Comparison of ENCODE assay signal across 1 cellular context in the genomic region with DNA sequence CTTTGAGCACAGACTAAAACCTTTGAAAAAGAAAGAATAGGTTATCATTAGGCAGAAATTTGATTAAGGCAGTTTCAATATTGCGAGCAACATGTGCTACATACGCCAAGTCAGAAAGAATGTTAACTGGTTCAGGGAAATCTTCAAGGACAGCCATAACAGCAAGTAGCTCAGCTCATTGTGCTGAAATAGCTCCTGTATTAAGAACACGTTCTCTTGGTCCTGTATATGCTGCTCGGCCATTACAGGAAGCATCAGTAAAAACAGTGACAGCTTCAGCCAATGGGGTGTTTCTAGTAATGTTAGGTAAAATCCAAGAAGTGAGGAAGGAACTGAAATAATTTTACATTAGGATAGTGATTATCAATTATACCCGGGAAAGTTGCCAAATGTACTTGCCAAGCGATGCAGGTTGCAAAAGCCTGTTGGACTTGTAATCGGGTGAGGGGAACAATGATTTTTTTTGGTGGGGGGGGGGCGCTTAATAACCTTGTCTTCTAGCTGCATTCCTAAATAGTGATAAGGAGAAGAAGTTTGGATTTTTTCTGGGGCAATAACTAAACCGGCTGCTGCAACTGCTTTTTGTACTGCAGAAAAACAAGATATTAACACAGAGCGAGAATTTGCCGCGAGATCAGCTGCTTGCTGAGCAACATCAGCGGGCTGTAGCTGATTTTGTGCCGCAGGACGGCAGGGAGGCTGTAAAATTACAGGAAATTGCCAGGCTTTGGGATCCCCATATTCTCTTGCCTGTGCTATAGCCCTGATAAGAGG.
TF ChIP-seq lines count a peak whose summit lies in the region.

No MANE protein-coding gene starts in this region.

TF ChIP-seq in GM23338, 12 proteins besides CTCF, POLR2A, EP300 and RAD21:
- TF ChIP-seq, protein P1, sequence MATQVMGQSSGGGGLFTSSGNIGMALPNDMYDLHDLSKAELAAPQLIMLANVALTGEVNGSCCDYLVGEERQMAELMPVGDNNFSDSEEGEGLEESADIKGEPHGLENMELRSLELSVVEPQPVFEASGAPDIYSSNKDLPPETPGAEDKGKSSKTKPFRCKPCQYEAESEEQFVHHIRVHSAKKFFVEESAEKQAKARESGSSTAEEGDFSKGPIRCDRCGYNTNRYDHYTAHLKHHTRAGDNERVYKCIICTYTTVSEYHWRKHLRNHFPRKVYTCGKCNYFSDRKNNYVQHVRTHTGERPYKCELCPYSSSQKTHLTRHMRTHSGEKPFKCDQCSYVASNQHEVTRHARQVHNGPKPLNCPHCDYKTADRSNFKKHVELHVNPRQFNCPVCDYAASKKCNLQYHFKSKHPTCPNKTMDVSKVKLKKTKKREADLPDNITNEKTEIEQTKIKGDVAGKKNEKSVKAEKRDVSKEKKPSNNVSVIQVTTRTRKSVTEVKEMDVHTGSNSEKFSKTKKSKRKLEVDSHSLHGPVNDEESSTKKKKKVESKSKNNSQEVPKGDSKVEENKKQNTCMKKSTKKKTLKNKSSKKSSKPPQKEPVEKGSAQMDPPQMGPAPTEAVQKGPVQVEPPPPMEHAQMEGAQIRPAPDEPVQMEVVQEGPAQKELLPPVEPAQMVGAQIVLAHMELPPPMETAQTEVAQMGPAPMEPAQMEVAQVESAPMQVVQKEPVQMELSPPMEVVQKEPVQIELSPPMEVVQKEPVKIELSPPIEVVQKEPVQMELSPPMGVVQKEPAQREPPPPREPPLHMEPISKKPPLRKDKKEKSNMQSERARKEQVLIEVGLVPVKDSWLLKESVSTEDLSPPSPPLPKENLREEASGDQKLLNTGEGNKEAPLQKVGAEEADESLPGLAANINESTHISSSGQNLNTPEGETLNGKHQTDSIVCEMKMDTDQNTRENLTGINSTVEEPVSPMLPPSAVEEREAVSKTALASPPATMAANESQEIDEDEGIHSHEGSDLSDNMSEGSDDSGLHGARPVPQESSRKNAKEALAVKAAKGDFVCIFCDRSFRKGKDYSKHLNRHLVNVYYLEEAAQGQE (IDR thresholded peaks at IDR 0.05; ENCODE audit: unreplicated experiment) = no peak
- TF ChIP-seq CREB1 (CRISPR knock-in tag; IDR thresholded peaks at IDR 0.05; ENCODE audit: low read depth) (no peak), ZNF331 (CRISPR knock-in tag; IDR thresholded peaks at IDR 0.05; ENCODE audit: low read depth) (no peak), EZH2 (IDR thresholded peaks at IDR 0.05; ENCODE audit: low read depth, unreplicated experiment) (no peak), ZNF114 (CRISPR knock-in tag; IDR thresholded peaks at IDR 0.05) (no peak), JUNB (IDR thresholded peaks at IDR 0.05; ENCODE audit: unreplicated experiment) (no peak), POLR2AphosphoS5 (IDR thresholded peaks at IDR 0.05; ENCODE audit: low read depth) (no peak), NANOG (IDR thresholded peaks at IDR 0.05; ENCODE audit: borderline replicate concordance) (no peak), STAT1 (IDR thresholded peaks at IDR 0.05; ENCODE audit: unreplicated experiment) (no peak), EZH2phosphoT487 (IDR thresholded peaks at IDR 0.05; ENCODE audit: unreplicated experiment) (no peak)
- TF ChIP-seq, protein P2, sequence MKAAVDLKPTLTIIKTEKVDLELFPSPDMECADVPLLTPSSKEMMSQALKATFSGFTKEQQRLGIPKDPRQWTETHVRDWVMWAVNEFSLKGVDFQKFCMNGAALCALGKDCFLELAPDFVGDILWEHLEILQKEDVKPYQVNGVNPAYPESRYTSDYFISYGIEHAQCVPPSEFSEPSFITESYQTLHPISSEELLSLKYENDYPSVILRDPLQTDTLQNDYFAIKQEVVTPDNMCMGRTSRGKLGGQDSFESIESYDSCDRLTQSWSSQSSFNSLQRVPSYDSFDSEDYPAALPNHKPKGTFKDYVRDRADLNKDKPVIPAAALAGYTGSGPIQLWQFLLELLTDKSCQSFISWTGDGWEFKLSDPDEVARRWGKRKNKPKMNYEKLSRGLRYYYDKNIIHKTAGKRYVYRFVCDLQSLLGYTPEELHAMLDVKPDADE (IDR thresholded peaks at IDR 0.05) = no peak
- TF ChIP-seq, protein P3, sequence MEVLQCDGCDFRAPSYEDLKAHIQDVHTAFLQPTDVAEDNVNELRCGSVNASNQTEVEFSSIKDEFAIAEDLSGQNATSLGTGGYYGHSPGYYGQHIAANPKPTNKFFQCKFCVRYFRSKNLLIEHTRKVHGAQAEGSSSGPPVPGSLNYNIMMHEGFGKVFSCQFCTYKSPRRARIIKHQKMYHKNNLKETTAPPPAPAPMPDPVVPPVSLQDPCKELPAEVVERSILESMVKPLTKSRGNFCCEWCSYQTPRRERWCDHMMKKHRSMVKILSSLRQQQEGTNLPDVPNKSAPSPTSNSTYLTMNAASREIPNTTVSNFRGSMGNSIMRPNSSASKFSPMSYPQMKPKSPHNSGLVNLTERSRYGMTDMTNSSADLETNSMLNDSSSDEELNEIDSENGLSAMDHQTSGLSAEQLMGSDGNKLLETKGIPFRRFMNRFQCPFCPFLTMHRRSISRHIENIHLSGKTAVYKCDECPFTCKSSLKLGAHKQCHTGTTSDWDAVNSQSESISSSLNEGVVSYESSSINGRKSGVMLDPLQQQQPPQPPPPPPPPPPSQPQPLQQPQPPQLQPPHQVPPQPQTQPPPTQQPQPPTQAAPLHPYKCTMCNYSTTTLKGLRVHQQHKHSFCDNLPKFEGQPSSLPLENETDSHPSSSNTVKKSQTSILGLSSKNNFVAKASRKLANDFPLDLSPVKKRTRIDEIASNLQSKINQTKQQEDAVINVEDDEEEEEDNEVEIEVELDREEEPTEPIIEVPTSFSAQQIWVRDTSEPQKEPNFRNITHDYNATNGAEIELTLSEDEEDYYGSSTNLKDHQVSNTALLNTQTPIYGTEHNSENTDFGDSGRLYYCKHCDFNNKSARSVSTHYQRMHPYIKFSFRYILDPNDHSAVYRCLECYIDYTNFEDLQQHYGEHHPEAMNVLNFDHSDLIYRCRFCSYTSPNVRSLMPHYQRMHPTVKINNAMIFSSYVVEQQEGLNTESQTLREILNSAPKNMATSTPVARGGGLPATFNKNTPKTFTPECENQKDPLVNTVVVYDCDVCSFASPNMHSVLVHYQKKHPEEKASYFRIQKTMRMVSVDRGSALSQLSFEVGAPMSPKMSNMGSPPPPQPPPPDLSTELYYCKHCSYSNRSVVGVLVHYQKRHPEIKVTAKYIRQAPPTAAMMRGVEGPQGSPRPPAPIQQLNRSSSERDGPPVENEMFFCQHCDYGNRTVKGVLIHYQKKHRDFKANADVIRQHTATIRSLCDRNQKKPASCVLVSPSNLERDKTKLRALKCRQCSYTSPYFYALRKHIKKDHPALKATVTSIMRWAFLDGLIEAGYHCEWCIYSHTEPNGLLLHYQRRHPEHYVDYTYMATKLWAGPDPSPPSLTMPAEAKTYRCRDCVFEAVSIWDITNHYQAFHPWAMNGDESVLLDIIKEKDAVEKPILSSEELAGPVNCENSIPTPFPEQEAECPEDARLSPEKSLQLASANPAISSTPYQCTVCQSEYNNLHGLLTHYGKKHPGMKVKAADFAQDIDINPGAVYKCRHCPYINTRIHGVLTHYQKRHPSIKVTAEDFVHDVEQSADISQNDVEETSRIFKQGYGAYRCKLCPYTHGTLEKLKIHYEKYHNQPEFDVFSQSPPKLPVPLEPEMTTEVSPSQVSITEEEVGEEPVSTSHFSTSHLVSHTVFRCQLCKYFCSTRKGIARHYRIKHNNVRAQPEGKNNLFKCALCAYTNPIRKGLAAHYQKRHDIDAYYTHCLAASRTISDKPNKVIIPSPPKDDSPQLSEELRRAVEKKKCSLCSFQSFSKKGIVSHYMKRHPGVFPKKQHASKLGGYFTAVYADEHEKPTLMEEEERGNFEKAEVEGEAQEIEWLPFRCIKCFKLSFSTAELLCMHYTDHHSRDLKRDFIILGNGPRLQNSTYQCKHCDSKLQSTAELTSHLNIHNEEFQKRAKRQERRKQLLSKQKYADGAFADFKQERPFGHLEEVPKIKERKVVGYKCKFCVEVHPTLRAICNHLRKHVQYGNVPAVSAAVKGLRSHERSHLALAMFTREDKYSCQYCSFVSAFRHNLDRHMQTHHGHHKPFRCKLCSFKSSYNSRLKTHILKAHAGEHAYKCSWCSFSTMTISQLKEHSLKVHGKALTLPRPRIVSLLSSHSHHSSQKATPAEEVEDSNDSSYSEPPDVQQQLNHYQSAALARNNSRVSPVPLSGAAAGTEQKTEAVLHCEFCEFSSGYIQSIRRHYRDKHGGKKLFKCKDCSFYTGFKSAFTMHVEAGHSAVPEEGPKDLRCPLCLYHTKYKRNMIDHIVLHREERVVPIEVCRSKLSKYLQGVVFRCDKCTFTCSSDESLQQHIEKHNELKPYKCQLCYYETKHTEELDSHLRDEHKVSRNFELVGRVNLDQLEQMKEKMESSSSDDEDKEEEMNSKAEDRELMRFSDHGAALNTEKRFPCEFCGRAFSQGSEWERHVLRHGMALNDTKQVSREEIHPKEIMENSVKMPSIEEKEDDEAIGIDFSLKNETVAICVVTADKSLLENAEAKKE (CRISPR knock-in tag; IDR thresholded peaks at IDR 0.05) = no peak
